ENCODE assay signal across 24 cellular contexts in genomic region chr3:136209921-136210320, GRCh38. TPM values are rescaled to one million over a fixed set of nuclear protein-coding genes. Genes with fewer than 3 reads are reported as not detected.
A peak's percentile ranks its signal among the peaks of the same experiment; 100 is the strongest.
DNase-seq lines count a peak whose midpoint lies in the region; ATAC-seq, FAIRE-seq and TF ChIP-seq lines count a peak whose summit lies in the region.
"Had no signal": no experiment of that assay in that cellular context is flagged by ENCODE, and none has a peak within 500 bp of the region (broad histone marks: within the 10 kb centered on the region; RNA-seq: fewer than 3 reads in every experiment).

No MANE protein-coding gene starts in this region.

- no peak overlapping the region for H3K4me3 Mint-ChIP-seq in stimulated activated naive B cell treated with anti-CD40 and anti-IgM and Interleukin-4, amounts not matched to agents 10 μg/mL and 1 μg/mL and 100 μg/mL, for 72 hours
- H3K4me3 Mint-ChIP-seq: activated CD4-positive, alpha-beta T cell treated with anti-CD3 and anti-CD28 coated beads, Interleukin-2, amount 10 ng/mL, durations not matched to agents 24 days and 14 days; activated naive CD8-positive, alpha-beta T cell treated with anti-CD3 and anti-CD28 coated beads for 36 hours; CD4-positive, CD25-positive, alpha-beta regulatory T cell; T-helper 1 cell treated with Interleukin-12 subunit alpha and Interleukin-12 subunit beta and Interleukin-4 antibody, amounts not matched to agents 30 μg/mL and 1 μg/mL, for 36 hours had no signal

- no peaks in the 10 kb centered on the region for H3K9me3 ChIP-seq in SJCRH30 (replicated peaks)
- H3K9me3 ChIP-seq: body of pancreas, esophagus muscularis mucosa, upper lobe of left lung had no signal

- H3K36me3 Mint-ChIP-seq in stimulated activated naive B cell treated with anti-CD40 and anti-IgM and Interleukin-4, amounts not matched to agents 10 μg/mL and 1 μg/mL and 100 μg/mL, for 72 hours = no peaks in the 10 kb centered on the region
- H3K36me3 Mint-ChIP-seq: activated naive CD8-positive, alpha-beta T cell treated with anti-CD3 and anti-CD28 coated beads for 36 hours; CD4-positive, CD25-positive, alpha-beta regulatory T cell had no signal

- H3K4me1 ChIP-seq in SJCRH30 = peaks cover 21% of the 10 kb centered on the region
- H3K4me1 ChIP-seq: body of pancreas, esophagus muscularis mucosa, upper lobe of left lung had no signal

- H3K27me3 Mint-ChIP-seq in stimulated activated naive B cell treated with anti-CD40 and anti-IgM and Interleukin-4, amounts not matched to agents 10 μg/mL and 1 μg/mL and 100 μg/mL, for 72 hours = peaks cover 12 to 18% of the 10 kb centered on the region in 2 donors

- no peaks in the 10 kb centered on the region for H3K9me3 Mint-ChIP-seq in stimulated activated naive B cell treated with anti-CD40 and anti-IgM and Interleukin-4, amounts not matched to agents 10 μg/mL and 1 μg/mL and 100 μg/mL, for 72 hours
- H3K9me3 Mint-ChIP-seq: activated CD4-positive, alpha-beta T cell treated with anti-CD3 and anti-CD28 coated beads, Interleukin-2, amount 10 ng/mL, durations not matched to agents 24 days and 14 days; activated naive CD8-positive, alpha-beta T cell treated with anti-CD3 and anti-CD28 coated beads for 36 hours; T-helper 1 cell treated with Interleukin-12 subunit alpha and Interleukin-12 subunit beta and Interleukin-4 antibody, amounts not matched to agents 30 μg/mL and 1 μg/mL, for 36 hours had no signal

- no peaks in the 10 kb centered on the region for H3K36me3 ChIP-seq in SJCRH30
- H3K36me3 ChIP-seq: esophagus muscularis mucosa, upper lobe of left lung had no signal

- FAIRE-seq in H54 (lab: Jason Lieb, UNC) = peak; percentile 48
- FAIRE-seq: GM12878 had no signal

- no peaks in the 10 kb centered on the region for H3K4me1 Mint-ChIP-seq in stimulated activated naive B cell treated with anti-CD40 and anti-IgM and Interleukin-4, amounts not matched to agents 10 μg/mL and 1 μg/mL and 100 μg/mL, for 72 hours
- H3K4me1 Mint-ChIP-seq: activated CD4-positive, alpha-beta T cell treated with anti-CD3 and anti-CD28 coated beads, Interleukin-2, amount 10 ng/mL, durations not matched to agents 24 days and 14 days; activated naive CD8-positive, alpha-beta T cell treated with anti-CD3 and anti-CD28 coated beads for 36 hours; CD4-positive, CD25-positive, alpha-beta regulatory T cell had no signal

- TF ChIP-seq POLR2A in H54 (IDR thresholded peaks at IDR 0.05; ENCODE audit: low read depth, low read length) = no peak

- H3K27ac ChIP-seq in SJCRH30 (peak overlapping the region; percentile 29; the same call in 1 of the 2 replicates), caudate nucleus (ENCODE audit: low read depth, low read length) (no peak overlapping the region)
- H3K27ac ChIP-seq: body of pancreas, esophagus muscularis mucosa, upper lobe of left lung had no signal

- no peak overlapping the region for H3K4me3 ChIP-seq in SJCRH30
- H3K4me3 ChIP-seq: body of pancreas, esophagus muscularis mucosa, GM12878, upper lobe of left lung had no signal

- no peak overlapping the region for H3K27ac Mint-ChIP-seq in stimulated activated naive B cell treated with anti-CD40 and anti-IgM and Interleukin-4, amounts not matched to agents 10 μg/mL and 1 μg/mL and 100 μg/mL, for 72 hours
- H3K27ac Mint-ChIP-seq: activated CD4-positive, alpha-beta T cell treated with anti-CD3 and anti-CD28 coated beads, Interleukin-2, amount 10 ng/mL, durations not matched to agents 24 days and 14 days; activated naive CD8-positive, alpha-beta T cell treated with anti-CD3 and anti-CD28 coated beads for 36 hours; T-helper 1 cell treated with Interleukin-12 subunit alpha and Interleukin-12 subunit beta and Interleukin-4 antibody, amounts not matched to agents 30 μg/mL and 1 μg/mL, for 36 hours had no signal

- DNase-seq in ACHN (peak; percentile 57), H54 (ENCODE audit: insufficient read length, low spot score) (peak; percentile 42), SJCRH30 (peak in 1 of 2 experiments; percentile 13), hepatic stellate cell (ENCODE audit: low spot score) (peak; percentile 52), caudate nucleus (lab: John Stamatoyannopoulos, UW) (no peak), NCI-H2029 treated with DMSO at 0.1 percent for 48 hours (lab: John Stamatoyannopoulos, UW) (no peak), 8988T (no peak)
- no peak for DNase-seq in stimulated activated naive B cell treated with anti-CD40 and anti-IgM and Interleukin-4, amounts not matched to agents 10 μg/mL and 1 μg/mL and 100 μg/mL, for 72 hours
- DNase-seq: activated CD4-positive, alpha-beta T cell treated with anti-CD3 and anti-CD28 coated beads, Interleukin-2, amount 10 ng/mL, durations not matched to agents 24 days and 14 days; activated naive CD8-positive, alpha-beta T cell treated with anti-CD3 and anti-CD28 coated beads for 36 hours; body of pancreas; CD4-positive, CD25-positive, alpha-beta regulatory T cell; effector memory CD4-positive, alpha-beta T cell; Kasumi-1; NCI-H1048; NCI-H2029; NCI-H82; occipital lobe; right cardiac atrium; SHP77 treated with DMSO at 0.1 percent for 48 hours; upper lobe of left lung had no signal

- no peaks in the 10 kb centered on the region for H3K27me3 ChIP-seq in SJCRH30
- H3K27me3 ChIP-seq: body of pancreas, esophagus muscularis mucosa, upper lobe of left lung had no signal

- no peak for ATAC-seq in stimulated activated naive B cell treated with anti-CD40 and anti-IgM and Interleukin-4, amounts not matched to agents 10 μg/mL and 1 μg/mL and 100 μg/mL, for 72 hours (replicated peaks)
- ATAC-seq: body of pancreas, GM12878, right cardiac atrium had no signal

- in situ Hi-C loops in ACHN (cut with HindIII; ENCODE audit: low pct_ligation_motif_present, low pct_unique_long_range_greater_than_20kb, low sequenced_read_pairs) = no loop called here

RNA-seq across cellular contexts. Expression of gene MSL2, which starts 13.8 kb away (rescaled TPM):
- total RNA-seq in SJCRH30 (2014; rRNA removed; shearing (Covaris generic)) = 23.5 and 26.2 TPM in 2 replicates

RNA-seq across cellular contexts. Expression of gene PCCB, which starts 40.2 kb away (rescaled TPM):
- total RNA-seq in SJCRH30 (2014; rRNA removed; shearing (Covaris generic)) = 40.3 and 43.1 TPM in 2 replicates

Comparison
In these comparisons a context has a peak if more than half of its experiments do, and no peak if none do; other contexts are left out.
1. DNase-seq: peak in ACHN (single experiment), H54 (single experiment) and hepatic stellate cell (single experiment); none in caudate nucleus (0 of 61), stimulated activated naive B cell treated with anti-CD40 and anti-IgM and Interleukin-4, amounts not matched to agents 10 μg/mL and 1 μg/mL and 100 μg/mL, for 72 hours (single experiment), NCI-H2029 treated with DMSO at 0.1 percent for 48 hours (single experiment) and 8988T (single experiment).